Comparison of ENCODE assay signal across 25 cellular contexts in genomic region chr10:63505562-63505961, GRCh38.
"Had no signal": no experiment of that assay in that cellular context is flagged by ENCODE, and none has a peak within 500 bp of the region (broad histone marks: within the 10 kb centered on the region; RNA-seq: fewer than 3 reads in every experiment).

No MANE protein-coding gene starts in this region.

- H3K27ac Mint-ChIP-seq: activated naive CD8-positive, alpha-beta T cell treated with anti-CD3 and anti-CD28 coated beads for 36 hours; activated T-cell treated with anti-CD3 and anti-CD28 coated beads, Interleukin-2, amount 50 U/mL, for 24 hours; natural killer cell treated with Interleukin-12 subunit alpha and Interleukin-12 subunit beta and Interleukin-15 and Interleukin-18, amount 100 ng/mL, for 72 hours; stimulated activated memory B cell treated with anti-CD40 and anti-IgM and Interleukin-4, amounts not matched to agents 10 μg/mL and 1 μg/mL and 100 μg/mL, for 72 hours; T-helper 2 cell treated with Interferon-gamma antibody and Interleukin-4, amounts not matched to agents 5 μg/mL and 100 μg/mL, for 36 hours had no signal

- H3K27me3 Mint-ChIP-seq: activated naive CD8-positive, alpha-beta T cell treated with anti-CD3 and anti-CD28 coated beads for 36 hours; activated T-cell treated with anti-CD3 and anti-CD28 coated beads, Interleukin-2, amount 50 U/mL, for 24 hours; natural killer cell treated with Interleukin-12 subunit alpha and Interleukin-12 subunit beta and Interleukin-15 and Interleukin-18, amount 100 ng/mL, for 72 hours; stimulated activated memory B cell treated with anti-CD40 and anti-IgM and Interleukin-4, amounts not matched to agents 10 μg/mL and 1 μg/mL and 100 μg/mL, for 72 hours had no signal

- H3K4me3 Mint-ChIP-seq: activated naive CD8-positive, alpha-beta T cell treated with anti-CD3 and anti-CD28 coated beads for 36 hours; activated T-cell treated with anti-CD3 and anti-CD28 coated beads, Interleukin-2, amount 50 U/mL, for 24 hours; natural killer cell treated with Interleukin-12 subunit alpha and Interleukin-12 subunit beta and Interleukin-15 and Interleukin-18, amount 100 ng/mL, for 72 hours; stimulated activated memory B cell treated with anti-CD40 and anti-IgM and Interleukin-4, amounts not matched to agents 10 μg/mL and 1 μg/mL and 100 μg/mL, for 72 hours; T-helper 2 cell treated with Interferon-gamma antibody and Interleukin-4, amounts not matched to agents 5 μg/mL and 100 μg/mL, for 36 hours had no signal

- H3K27me3 ChIP-seq: gastroesophageal sphincter, neutrophil, pancreas, stomach, suprapubic skin, transverse colon, uterus had no signal

- H3K36me3 ChIP-seq: gastroesophageal sphincter, neutrophil, pancreas, stomach, suprapubic skin, transverse colon, uterus had no signal

- H3K9me3 Mint-ChIP-seq: activated naive CD8-positive, alpha-beta T cell treated with anti-CD3 and anti-CD28 coated beads for 36 hours; activated T-cell treated with anti-CD3 and anti-CD28 coated beads, Interleukin-2, amount 50 U/mL, for 24 hours; natural killer cell treated with Interleukin-12 subunit alpha and Interleukin-12 subunit beta and Interleukin-15 and Interleukin-18, amount 100 ng/mL, for 72 hours; stimulated activated memory B cell treated with anti-CD40 and anti-IgM and Interleukin-4, amounts not matched to agents 10 μg/mL and 1 μg/mL and 100 μg/mL, for 72 hours had no signal

- H3K4me3 ChIP-seq: coronary artery, gastroesophageal sphincter, pancreas, stomach, suprapubic skin, transverse colon, uterus had no signal

- ATAC-seq: gastroesophageal sphincter; left ventricle myocardium superior; natural killer cell treated with Interleukin-12 subunit alpha and Interleukin-12 subunit beta and Interleukin-15 and Interleukin-18, amount 100 ng/mL, for 72 hours; pancreas; stimulated activated memory B cell treated with anti-CD40 and anti-IgM and Interleukin-4, amounts not matched to agents 10 μg/mL and 1 μg/mL and 100 μg/mL, for 72 hours had no signal

- H3K27ac ChIP-seq: coronary artery, gastroesophageal sphincter, neutrophil, pancreas, stomach, transverse colon, uterus, WERI-Rb-1 had no signal

- H3K9me3 ChIP-seq: gastroesophageal sphincter, neutrophil, pancreas, stomach, suprapubic skin, transverse colon, uterus had no signal

- DNase-seq: activated CD4-positive, alpha-beta T cell treated with anti-CD3 and anti-CD28 coated beads, Interleukin-2, amount 50 U/mL, for 1 hour; activated CD4-positive, CD25-positive, alpha-beta regulatory T cell treated with anti-CD3 and anti-CD28 coated beads, Interleukin-2, amount 50 U/mL, for 72 hours; activated CD8-positive, alpha-beta memory T cell treated with anti-CD3 and anti-CD28 coated beads, Interleukin-2, amount 50 U/mL, for 4 hours; activated naive CD4-positive, alpha-beta T cell treated with Interleukin-2 at 50 U/mL for 16 hours; activated naive CD8-positive, alpha-beta T cell treated with anti-CD3 and anti-CD28 coated beads for 36 hours; activated T-cell treated with anti-CD3 and anti-CD28 coated beads, Interleukin-2, amount 50 U/mL, for 24 hours; cerebellar nuclear complex; head of caudate nucleus; left ventricle myocardium superior; pancreas; small intestine; stimulated activated CD4-positive, alpha-beta T cell treated with anti-CD3 and anti-CD28 coated beads, Interleukin-2, amount 100 ng/mL, for 24 hours; stomach; transverse colon; uterus; WERI-Rb-1 had no signal

- FAIRE-seq: bronchial epithelial cell, islet of Langerhans, pancreas, small intestine had no signal

- H3K36me3 Mint-ChIP-seq: natural killer cell treated with Interleukin-12 subunit alpha and Interleukin-12 subunit beta and Interleukin-15 and Interleukin-18, amount 100 ng/mL, for 72 hours had no signal
